1 cellular context compared by ENCODE assay signal in genomic region chr14:75390183-75390582, GRCh38.
TF ChIP-seq lines count a peak whose summit lies in the region.

No MANE protein-coding gene starts in this region.

TF ChIP-seq in HepG2, 621 proteins besides CTCF, POLR2A, EP300 and RAD21 (continued from another document):
- TF ChIP-seq SKIL (CRISPR knock-in tag; IDR thresholded peaks at IDR 0.05; ENCODE audit: borderline replicate concordance) = no peak
